10 cellular contexts compared by ENCODE assay signal in the genomic region with DNA sequence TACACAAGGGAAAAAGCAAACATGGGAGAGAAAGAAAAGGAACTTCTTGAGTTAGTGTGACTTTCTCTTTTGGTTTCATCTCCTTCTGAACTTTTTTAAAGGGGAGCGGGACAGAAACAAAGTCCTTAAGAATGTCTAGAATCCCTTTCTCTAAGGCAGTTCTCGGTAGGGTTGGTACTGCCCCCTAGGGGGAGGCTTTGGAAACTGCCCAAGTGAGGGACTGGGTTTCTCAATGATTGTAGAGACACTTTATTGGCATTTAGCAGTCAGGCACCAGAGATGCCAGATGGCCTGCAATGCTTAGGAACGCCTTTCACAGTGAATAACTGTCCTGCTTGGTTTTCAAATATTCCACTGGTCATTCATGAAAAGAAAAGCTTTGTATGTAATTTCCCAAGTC.
DNase-seq lines count a peak whose midpoint lies in the region; ATAC-seq, FAIRE-seq and TF ChIP-seq lines count a peak whose summit lies in the region.
"Had no signal": no experiment of that assay in that cellular context is flagged by ENCODE, and none has a peak within 500 bp of the region (broad histone marks: within the 10 kb centered on the region; RNA-seq: fewer than 3 reads in every experiment).

No MANE protein-coding gene starts in this region.

- no peaks in the 10 kb centered on the region for H3K79me1 ChIP-seq in neuronal stem cell (ENCODE audit: low read depth, low read length)

- H4K20me1 ChIP-seq in Loucy (ENCODE audit: insufficient read depth, low read length, poor library complexity, severe bottlenecking) (no peaks in the 10 kb centered on the region), GM12878 (ENCODE audit: control insufficient read depth, insufficient read depth) (no peaks in the 10 kb centered on the region)

- no peaks in the 10 kb centered on the region for H3K9me3 Mint-ChIP-seq in CD8-positive, alpha-beta memory T cell
- H3K9me3 Mint-ChIP-seq: stimulated activated effector memory CD8-positive, alpha-beta T cell treated with anti-CD3 and anti-CD28 coated beads, Interleukin-12 subunit alpha, Interleukin-12 subunit beta, amount 100 ng/mL, for 72 hours had no signal

- no peaks in the 10 kb centered on the region for H3K79me2 ChIP-seq in Loucy (ENCODE audit: insufficient read depth, low read length)
- H3K79me2 ChIP-seq in GM12878 (ENCODE audit: control insufficient read depth, insufficient read depth, low read length) = no peaks in the 10 kb centered on the region

- FAIRE-seq in GM12878 (lab: Jason Lieb, UNC) = no peak
- FAIRE-seq: frontal cortex had no signal

- H3K4me2 ChIP-seq in Loucy (ENCODE audit: low read depth, low read length, poor library complexity, severe bottlenecking) (no peak overlapping the region), GM12878 (ENCODE audit: control insufficient read depth, insufficient read depth) (no peak overlapping the region), neuronal stem cell (ENCODE audit: insufficient read depth, low read length, poor library complexity, severe bottlenecking) (no peak overlapping the region)

- peak; percentile 35; the same call in 1 of the 2 replicates for TF ChIP-seq RAD21 in GM12878 (IDR thresholded peaks at IDR 0.05; ENCODE audit: insufficient read depth, low read depth, low read length)

- H2BK5ac ChIP-seq in neuronal stem cell (ENCODE audit: low read length) = no peak overlapping the region

- RAD21 ChIA-PET in GM12878 (lab: Charles Lee; ENCODE audit: unreplicated experiment) = no interaction called here

- no peak overlapping the region for H4K91ac ChIP-seq in neuronal stem cell (ENCODE audit: low read depth, low read length, poor library complexity)

- CTCF ChIA-PET in GM12878 (lab: Yijun Ruan, JAX) = interaction anchor here (1.1 kb wide), 2 partner anchors 11 to 61 kb away, joined by 3 to 4 read pairs; no protein-coding TSS in a partner anchor
- CTCF ChIA-PET in CD8-positive, alpha-beta memory T cell (lab: Charles Lee) = no interaction called here
- CTCF ChIA-PET in RWPE1 (lab: Yijun Ruan, JAX) = no interaction called here

- H3K27me3 Mint-ChIP-seq in CD8-positive, alpha-beta memory T cell = no peaks in the 10 kb centered on the region

- H2BK12ac ChIP-seq in neuronal stem cell (ENCODE audit: low read length) = no peak overlapping the region

- H3K9me3 ChIP-seq in Loucy (ENCODE audit: insufficient read depth, low read depth, low read length) (no peaks in the 10 kb centered on the region), GM12878 (replicated peaks; ENCODE audit: control insufficient read depth, insufficient read depth, low read length) (no peaks in the 10 kb centered on the region), neuronal stem cell (replicated peaks in 1 of 2; ENCODE audit: control insufficient read depth in 2 of 2, insufficient read depth in 1 of 2, low read depth in 1 of 2, low read length in 2 of 2) (peaks cover 0 to 7% of the 10 kb centered on the region in 2 donors)
- no peaks in the 10 kb centered on the region for H3K9me3 ChIP-seq in CD8-positive, alpha-beta memory T cell (ENCODE audit: low read length)

- no peak overlapping the region for H3K4me3 Mint-ChIP-seq in CD8-positive, alpha-beta memory T cell
- H3K4me3 Mint-ChIP-seq: stimulated activated effector memory CD8-positive, alpha-beta T cell treated with anti-CD3 and anti-CD28 coated beads, Interleukin-12 subunit alpha, Interleukin-12 subunit beta, amount 100 ng/mL, for 72 hours had no signal

- no TSS peak for BruUV-seq in GM12878 (replicated peaks; lab: Mats Ljungman, UMichigan)

- H4K8ac ChIP-seq in neuronal stem cell (ENCODE audit: low read depth, low read length) = no peak overlapping the region

- intact Hi-C loops in GM12878 (cut with micrococcal nuclease; ENCODE audit: unreplicated experiment) = loop anchor here (2.0 kb wide), 1 partner anchor 806 kb away; no protein-coding TSS in a partner anchor

- H3F3A ChIP-seq in Loucy (ENCODE audit: low read depth) = no peaks in the 10 kb centered on the region

- H2AK5ac ChIP-seq in neuronal stem cell (ENCODE audit: low read depth, low read length) = no peak overlapping the region

- DNase-seq in GDM1 (lab: John Stamatoyannopoulos, UW) = peak; percentile 51
- no peak for DNase-seq in GM12878 (ENCODE audit: low read depth, low spot score)
- DNase-seq in neuronal stem cell (ENCODE audit: low spot score) = peak; percentile 70
- no peak for DNase-seq in CD8-positive, alpha-beta memory T cell
- no peak for DNase-seq in foreskin fibroblast
- DNase-seq in RWPE1 (ENCODE audit: low spot score) = no peak

- no peak overlapping the region for H3K27ac Mint-ChIP-seq in CD8-positive, alpha-beta memory T cell
- H3K27ac Mint-ChIP-seq: stimulated activated effector memory CD8-positive, alpha-beta T cell treated with anti-CD3 and anti-CD28 coated beads, Interleukin-12 subunit alpha, Interleukin-12 subunit beta, amount 100 ng/mL, for 72 hours had no signal

- no peaks in the 10 kb centered on the region for H3K36me3 ChIP-seq in Loucy (ENCODE audit: insufficient read depth, low read length)
- no peaks in the 10 kb centered on the region for H3K36me3 ChIP-seq in GM12878 (ENCODE audit: control insufficient read depth in 2 of 2, insufficient read depth in 2 of 2, low read length in 1 of 2)
- H3K36me3 ChIP-seq in neuronal stem cell (replicated peaks in 1 of 2; ENCODE audit: control insufficient read depth in 2 of 2, insufficient read depth in 2 of 2, low read length in 2 of 2) = no peaks in the 10 kb centered on the region
- H3K36me3 ChIP-seq in CD8-positive, alpha-beta memory T cell (ENCODE audit: insufficient read depth, low read length) = no peaks in the 10 kb centered on the region

- peak overlapping the region; percentile 18; the same call in 1 of the 2 replicates for H2AFZ ChIP-seq in Loucy (ENCODE audit: low read length)
- H2AFZ ChIP-seq in GM12878 (ENCODE audit: control insufficient read depth, low read depth, low read length) = no peak overlapping the region
- H2AFZ ChIP-seq in neuronal stem cell (ENCODE audit: low read length) = peak overlapping the region; percentile 0

- TF ChIP-seq POLR2A in GM12878 (IDR thresholded peaks at IDR 0.05; ENCODE audit: low read depth, low read length) = no peak

- 0% methylated on average over 3 of the region's 3 CpGs for WGBS in GM12878 (ENCODE audit: insufficient coverage, insufficient replicate concordance, low lambda C conversion rate, missing lambda C conversion rate)
- no CpG with 5 or more reads among the region's 3 CpGs for WGBS in neuronal stem cell (ENCODE audit: extremely low coverage in 2 of 2, insufficient read length in 2 of 2, insufficient replicate concordance in 1 of 2), 2 donors

- H3K4me1 Mint-ChIP-seq in CD8-positive, alpha-beta memory T cell = no peaks in the 10 kb centered on the region
- H3K4me1 Mint-ChIP-seq: stimulated activated effector memory CD8-positive, alpha-beta T cell treated with anti-CD3 and anti-CD28 coated beads, Interleukin-12 subunit alpha, Interleukin-12 subunit beta, amount 100 ng/mL, for 72 hours had no signal

- H3K27ac ChIP-seq in GM12878 (ENCODE audit: control insufficient read depth, insufficient read depth) (no peak overlapping the region), neuronal stem cell (replicated peaks; ENCODE audit: low read length) (no peak overlapping the region), RWPE1 (no peak overlapping the region)
- H3K27ac ChIP-seq in CD8-positive, alpha-beta memory T cell (ENCODE audit: low read depth, low read length) = no peak overlapping the region

- POLR2A ChIA-PET in GM12878 (lab: Charles Lee) = no interaction called here
- POLR2A ChIA-PET in CD8-positive, alpha-beta memory T cell (lab: Charles Lee) = no interaction called here
- POLR2A ChIA-PET in RWPE1 (lab: Yijun Ruan, JAX; ENCODE audit: low non-redundant PET) = no interaction called here

- H2BK120ac ChIP-seq in neuronal stem cell (ENCODE audit: low read depth, low read length) = no peak overlapping the region

- H3K9me2 ChIP-seq in Loucy (replicated peaks; ENCODE audit: low read depth, low read length) = no peaks in the 10 kb centered on the region

- no peaks in the 10 kb centered on the region for H3K36me3 Mint-ChIP-seq in CD8-positive, alpha-beta memory T cell
- H3K36me3 Mint-ChIP-seq: stimulated activated effector memory CD8-positive, alpha-beta T cell treated with anti-CD3 and anti-CD28 coated beads, Interleukin-12 subunit alpha, Interleukin-12 subunit beta, amount 100 ng/mL, for 72 hours had no signal

- TF ChIP-seq CTCF in Loucy (conservative IDR thresholded peaks at IDR 0.05; ENCODE audit: low read length) (peak; percentile 92), GM12878 (IDR thresholded peaks at IDR 0.05 in 2 of 3, conservative IDR thresholded peaks at IDR 0.05 in 1 of 3; ENCODE audit: control insufficient read depth in 2 of 3, extremely low read depth in 1 of 3, insufficient read depth in 1 of 3, low read depth in 3 of 3, low read length in 3 of 3) (peak; percentile 36 to 48 (median 44)), foreskin fibroblast (IDR thresholded peaks at IDR 0.05; ENCODE audit: low read depth, low read length) (no peak), RWPE1 (conservative IDR thresholded peaks at IDR 0.05; ENCODE audit: low read depth) (no peak)

- H3K4me3 ChIP-seq in Loucy (ENCODE audit: low read length, poor library complexity, severe bottlenecking) (no peak overlapping the region), GM12878 (no peak overlapping the region), neuronal stem cell (ENCODE audit: low read length in 2 of 2) (no peak overlapping the region), foreskin fibroblast (ENCODE audit: low read depth in 1 of 2, low read length in 2 of 2) (no peak overlapping the region)
- H3K4me3 ChIP-seq in CD8-positive, alpha-beta memory T cell (ENCODE audit: low read length) = no peak overlapping the region

- no peak overlapping the region for H3K18ac ChIP-seq in neuronal stem cell (ENCODE audit: low read length)

- H3K4ac ChIP-seq in neuronal stem cell (ENCODE audit: low read length) = no peak overlapping the region

- SMC1A ChIA-PET in GM12878 (lab: Charles Lee; ENCODE audit: uncharacterized antibody, unreplicated experiment) = interaction anchor here (0.6 kb wide), 1 partner anchor 27 kb away, joined by 3 read pairs; no protein-coding TSS in a partner anchor

- H3K27me3 ChIP-seq in Loucy (ENCODE audit: insufficient read depth, low read length, poor library complexity, severe bottlenecking) (no peaks in the 10 kb centered on the region), GM12878 (replicated peaks in 1 of 2; ENCODE audit: control insufficient read depth in 2 of 2, insufficient read depth in 2 of 2, low read length in 1 of 2) (no peaks in the 10 kb centered on the region), neuronal stem cell (ENCODE audit: control insufficient read depth in 3 of 3, insufficient read depth in 3 of 3, low read depth in 1 of 3, low read length in 3 of 3) (peaks cover 0 to 2% (median 0%) of the 10 kb centered on the region in 3 experiments)
- no peaks in the 10 kb centered on the region for H3K27me3 ChIP-seq in CD8-positive, alpha-beta memory T cell (ENCODE audit: insufficient read depth, low read length, poor library complexity, severe bottlenecking)

- H3K23ac ChIP-seq in neuronal stem cell (ENCODE audit: low read depth, low read length, poor library complexity) = no peak overlapping the region

- no peak overlapping the region for H2BK15ac ChIP-seq in neuronal stem cell (ENCODE audit: low read length)

- H3K9ac ChIP-seq in Loucy (ENCODE audit: low read depth, low read length, poor library complexity, severe bottlenecking) = no peak overlapping the region
- no peak overlapping the region for H3K9ac ChIP-seq in GM12878 (ENCODE audit: control insufficient read depth, insufficient read depth, low read length)
- no peak overlapping the region for H3K9ac ChIP-seq in neuronal stem cell (ENCODE audit: low read depth, low read length, poor library complexity)

- TF ChIP-seq EP300 in GM12878 (IDR thresholded peaks at IDR 0.05; ENCODE audit: borderline replicate concordance in 1 of 2, control insufficient read depth in 1 of 2, low read depth in 2 of 2, low read length in 2 of 2) = no peak

- in situ Hi-C loops in GM12878 (cut with MboI) = no loop called here

- ATAC-seq in GM19351 (IDR thresholded peaks at IDR 0.05; ENCODE audit: unreplicated experiment) = peak; percentile 56
- ATAC-seq in GM12878 = peak; percentile 78
- ATAC-seq: stimulated activated effector memory CD8-positive, alpha-beta T cell treated with anti-CD3 and anti-CD28 coated beads, Interleukin-12 subunit alpha, Interleukin-12 subunit beta, amount 100 ng/mL, for 72 hours had no signal

- H3K4me1 ChIP-seq in Loucy (ENCODE audit: insufficient read depth, low read length, poor library complexity, severe bottlenecking) = no peaks in the 10 kb centered on the region
- H3K4me1 ChIP-seq in GM12878 (ENCODE audit: control insufficient read depth, insufficient read depth, low read length) = no peaks in the 10 kb centered on the region
- H3K4me1 ChIP-seq in neuronal stem cell (ENCODE audit: control insufficient read depth in 2 of 2, insufficient read depth in 1 of 2, low read depth in 1 of 2, low read length in 2 of 2) = peaks cover 2 to 3% of the 10 kb centered on the region in 2 donors
- no peaks in the 10 kb centered on the region for H3K4me1 ChIP-seq in CD8-positive, alpha-beta memory T cell (ENCODE audit: insufficient read depth, low read length)

- H3K14ac ChIP-seq in neuronal stem cell (ENCODE audit: low read length) = no peak overlapping the region

Comparison
In these comparisons a context has a peak if more than half of its experiments do, and no peak if none do; other contexts are left out.
1. DNase-seq: peak in GDM1 (single experiment) and neuronal stem cell (single experiment); none in GM12878 (single experiment), CD8-positive, alpha-beta memory T cell (0 of 5), foreskin fibroblast (0 of 2) and RWPE1 (single experiment).
2. CTCF ChIP-seq: peak in Loucy (single experiment) and GM12878 (3 of 3); none in foreskin fibroblast (single experiment) and RWPE1 (single experiment).